ENCODE assay signal across 8 cellular contexts in the genomic region with DNA sequence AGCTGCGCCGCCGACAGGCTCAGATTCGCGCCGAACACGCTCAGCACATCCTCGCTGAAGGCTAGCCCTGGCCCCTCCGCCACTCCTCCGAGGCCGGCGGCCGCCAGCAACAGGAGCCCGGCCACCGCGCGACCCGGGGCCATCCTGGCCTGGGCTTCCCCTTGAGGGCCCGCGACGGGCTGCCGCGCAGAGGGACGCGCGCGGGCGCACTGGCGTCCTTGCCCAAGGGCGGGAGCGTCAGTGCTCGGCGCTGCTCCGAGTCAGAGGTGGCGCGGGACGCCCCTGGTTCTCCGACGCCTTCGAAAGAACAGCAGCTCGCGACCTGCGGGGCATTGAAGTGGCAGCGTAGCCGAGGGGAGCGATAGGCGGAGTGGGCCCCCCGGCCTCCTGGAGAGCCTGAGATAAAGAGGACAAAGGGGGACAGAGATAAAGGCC. TPM values are rescaled to one million over a fixed set of nuclear protein-coding genes. Genes with fewer than 3 reads are reported as not detected.
DNase-seq lines count a peak whose midpoint lies in the region; ATAC-seq and TF ChIP-seq lines count a peak whose summit lies in the region.

No MANE protein-coding gene starts in this region.

- TF ChIP-seq CTCF in WERI-Rb-1 (IDR thresholded peaks at IDR 0.05; ENCODE audit: low read depth, low read length) (0 out of 2 replicates have a peak, but pooled peaks have one; percentile 8), cardiac fibroblast (IDR thresholded peaks at IDR 0.05; ENCODE audit: low read depth, low read length) (no peak)

- peak overlapping the region; percentile 83 for H3K27ac ChIP-seq in WERI-Rb-1

- no peak for DNase-seq in Jurkat, Clone E6-1 (ENCODE audit: low read depth, low spot score)
- peak; percentile 81 for DNase-seq in WERI-Rb-1
- peak in 1 of 2 donors; percentile 52 for DNase-seq in cardiac fibroblast (ENCODE audit: low read depth in 2 of 2)
- peak; percentile 75 for DNase-seq in kidney tubule cell (ENCODE audit: low spot score)
- DNase-seq in stimulated activated CD4-positive, alpha-beta T cell treated with anti-CD3 and anti-CD28 coated beads, Interleukin-2, amount 100 ng/mL, for 24 hours: peak; percentile 69 to 73
- no peak for DNase-seq in middle frontal gyrus (ENCODE audit: extremely low spot score, low spot score)

- H3K27me3 ChIP-seq in WERI-Rb-1 (ENCODE audit: insufficient read depth, low read depth, severe bottlenecking): no peaks in the 10 kb centered on the region

- peaks cover 4% of the 10 kb centered on the region; the same call in 1 of the 2 replicates for H3K36me3 ChIP-seq in WERI-Rb-1

- no peaks in the 10 kb centered on the region for H3K9me3 ChIP-seq in WERI-Rb-1 (ENCODE audit: severe bottlenecking)

- H3K4me3 ChIP-seq in GM08714 (ENCODE audit: low read length) (peak overlapping the region; percentile 98), WERI-Rb-1 (ENCODE audit: low read depth, low read length) (peak overlapping the region; percentile 90), cardiac fibroblast (replicated peaks in 1 of 2; ENCODE audit: low read depth in 2 of 2, low read length in 2 of 2) (peak overlapping the region; percentile 69 to 72)
- H3K4me3 ChIP-seq in Jurkat, Clone E6-1 (ENCODE audit: low read length): peak overlapping the region; percentile 60

- ATAC-seq in GM21737 (IDR thresholded peaks at IDR 0.05; ENCODE audit: unreplicated experiment): peak; percentile 41

RNA-seq across cellular contexts. Expression of gene SLC39A8, which starts 0.7 kb away (rescaled TPM):
- polyA plus RNA-seq in Jurkat, Clone E6-1 (2012; ENCODE audit: insufficient read depth, insufficient read length): 59.7 TPM

Comparison
In these comparisons a context has a peak if more than half of its experiments do, and no peak if none do; other contexts are left out.
1. DNase-seq: peak in WERI-Rb-1 (single experiment), kidney tubule cell (single experiment) and stimulated activated CD4-positive, alpha-beta T cell treated with anti-CD3 and anti-CD28 coated beads, Interleukin-2, amount 100 ng/mL, for 24 hours (2 of 2); none in Jurkat, Clone E6-1 (single experiment) and middle frontal gyrus (single experiment).
2. Peak in every context shown above with its lines, with median percentiles within 50 percentile points of each other: H3K4me3 ChIP-seq.